1 cellular context compared by ENCODE assay signal in the genomic region with DNA sequence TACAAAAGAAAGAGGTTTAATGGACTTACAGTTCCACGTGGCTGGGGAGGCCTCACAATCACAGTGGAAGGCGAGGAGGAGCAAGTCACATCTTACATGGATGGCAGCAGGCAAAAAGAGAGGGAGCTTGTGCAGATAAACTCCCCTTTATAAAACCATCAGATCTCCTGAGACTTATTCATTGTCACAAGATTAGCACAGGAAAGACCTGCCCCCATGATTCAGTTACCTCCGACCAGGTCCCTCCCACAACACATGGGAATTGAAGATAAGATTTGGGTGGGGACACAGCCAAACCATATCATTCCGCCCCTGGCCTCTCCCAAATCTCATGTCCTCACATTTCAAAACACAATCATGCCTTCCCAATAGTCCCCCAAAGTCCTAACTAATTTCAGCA.
TF ChIP-seq lines count a peak whose summit lies in the region.
"Not testable (repeated sequence)": the region's sequence is repeated elsewhere in the genome, so short reads cannot be mapped to it uniquely, and the experiment has no call there.

No MANE protein-coding gene starts in this region.

TF ChIP-seq in K562, 482 proteins besides CTCF, POLR2A, EP300 and RAD21:
- TF ChIP-seq TRIM28 (IDR thresholded peaks at IDR 0.05), result 0 out of 2 replicates have a peak, but pooled peaks have one; percentile 30
- peak; percentile 96 for TF ChIP-seq ZNF431 (CRISPR knock-in tag; IDR thresholded peaks at IDR 0.05)
- peak; percentile 47; the same call in 1 of the 2 replicates for TF ChIP-seq CBFA2T2 (conservative IDR thresholded peaks at IDR 0.05)
- TF ChIP-seq ARID1B (IDR thresholded peaks at IDR 0.05), result peak; percentile 34; the same call in 1 of the 2 replicates
- peak; percentile 67 for TF ChIP-seq CBFA2T3 (IDR thresholded peaks at IDR 0.05)
- peak; percentile 53 for TF ChIP-seq TCF3 (CRISPR knock-in tag; IDR thresholded peaks at IDR 0.05)
- TF ChIP-seq TAL1 (IDR thresholded peaks at IDR 0.05), result peak; percentile 27; the same call in 1 of the 2 replicates
- peak; percentile 23; the same call in 1 of the 2 replicates for TF ChIP-seq FOXM1 (IDR thresholded peaks at IDR 0.05; ENCODE audit: low read depth)
- TF ChIP-seq FOXM1 (CRISPR knock-in tag; IDR thresholded peaks at IDR 0.05; ENCODE audit: low read depth), result not testable (repeated sequence)
- TF ChIP-seq TRIM24 (IDR thresholded peaks at IDR 0.05), result peak; percentile 47 to 59; a peak in 3 of 4 replicates
- TF ChIP-seq, protein P1, sequence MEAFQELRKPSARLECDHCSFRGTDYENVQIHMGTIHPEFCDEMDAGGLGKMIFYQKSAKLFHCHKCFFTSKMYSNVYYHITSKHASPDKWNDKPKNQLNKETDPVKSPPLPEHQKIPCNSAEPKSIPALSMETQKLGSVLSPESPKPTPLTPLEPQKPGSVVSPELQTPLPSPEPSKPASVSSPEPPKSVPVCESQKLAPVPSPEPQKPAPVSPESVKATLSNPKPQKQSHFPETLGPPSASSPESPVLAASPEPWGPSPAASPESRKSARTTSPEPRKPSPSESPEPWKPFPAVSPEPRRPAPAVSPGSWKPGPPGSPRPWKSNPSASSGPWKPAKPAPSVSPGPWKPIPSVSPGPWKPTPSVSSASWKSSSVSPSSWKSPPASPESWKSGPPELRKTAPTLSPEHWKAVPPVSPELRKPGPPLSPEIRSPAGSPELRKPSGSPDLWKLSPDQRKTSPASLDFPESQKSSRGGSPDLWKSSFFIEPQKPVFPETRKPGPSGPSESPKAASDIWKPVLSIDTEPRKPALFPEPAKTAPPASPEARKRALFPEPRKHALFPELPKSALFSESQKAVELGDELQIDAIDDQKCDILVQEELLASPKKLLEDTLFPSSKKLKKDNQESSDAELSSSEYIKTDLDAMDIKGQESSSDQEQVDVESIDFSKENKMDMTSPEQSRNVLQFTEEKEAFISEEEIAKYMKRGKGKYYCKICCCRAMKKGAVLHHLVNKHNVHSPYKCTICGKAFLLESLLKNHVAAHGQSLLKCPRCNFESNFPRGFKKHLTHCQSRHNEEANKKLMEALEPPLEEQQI (IDR thresholded peaks at IDR 0.05), result peak; percentile 66; the same call in 1 of the 2 replicates
